Comparison of ENCODE assay signal across 28 cellular contexts in genomic region chr1:66327582-66327981, GRCh38.
DNase-seq lines count a peak whose midpoint lies in the region; ATAC-seq and TF ChIP-seq lines count a peak whose summit lies in the region.
"Had no signal": no experiment of that assay in that cellular context is flagged by ENCODE, and none has a peak within 500 bp of the region (broad histone marks: within the 10 kb centered on the region; RNA-seq: fewer than 3 reads in every experiment).

No MANE protein-coding gene starts in this region.

- H3K27me3 ChIP-seq in esophagus squamous epithelium: no peaks in the 10 kb centered on the region
- H3K27me3 ChIP-seq: body of pancreas, MG63, neural progenitor cell, transverse colon had no signal

- intact Hi-C loops in esophagus squamous epithelium (cut with DNase I): loop anchor here (10.0 kb wide), 1 partner anchor 53 kb away; no protein-coding TSS in a partner anchor

- DNase-seq in AML-193 (lab: John Stamatoyannopoulos, UW): peak; percentile 75 to 85
- DNase-seq in OCI-M1 (lab: John Stamatoyannopoulos, UW): peak; percentile 34
- no peak for DNase-seq in esophagus squamous epithelium (lab: John Stamatoyannopoulos, UW)
- no peak for DNase-seq in glomerular visceral epithelial cell (ENCODE audit: extremely low spot score)
- no peak for DNase-seq in NCI-H2081 treated with DMSO at 0.1 percent for 48 hours (lab: John Stamatoyannopoulos, UW)
- DNase-seq: activated CD4-positive, alpha-beta memory T cell treated with anti-CD3 and anti-CD28 coated beads for 36 hours; activated T-cell treated with anti-CD3 and anti-CD28 coated beads, Interleukin-2, amount 50 U/mL, for 48 hours; body of pancreas; C1 segment of cervical spinal cord; cortex of kidney; DMS53; foreskin keratinocyte; left cardiac atrium; MG63; midbrain; NCI-H2029 treated with DMSO at 0.1 percent for 48 hours; NCI-H510A; PC-9; retina; stimulated activated naive B cell treated with anti-CD40 and anti-IgM and Interleukin-4, amounts not matched to agents 10 μg/mL and 1 μg/mL and 100 μg/mL, for 72 hours; transverse colon had no signal

- ATAC-seq in GM19395 (IDR thresholded peaks at IDR 0.05; ENCODE audit: unreplicated experiment) (peak; percentile 38), HG03442 (IDR thresholded peaks at IDR 0.05; ENCODE audit: unreplicated experiment) (peak; percentile 26), HG02759 (IDR thresholded peaks at IDR 0.05; ENCODE audit: unreplicated experiment) (no peak)
- ATAC-seq: body of pancreas; foreskin keratinocyte; GM23338; left cardiac atrium; stimulated activated naive B cell treated with anti-CD40 and anti-IgM and Interleukin-4, amounts not matched to agents 10 μg/mL and 1 μg/mL and 100 μg/mL, for 72 hours had no signal

- H3K36me3 ChIP-seq in esophagus squamous epithelium: no peaks in the 10 kb centered on the region
- H3K36me3 ChIP-seq: MG63, neural progenitor cell, transverse colon had no signal

- H3K4me1 ChIP-seq in esophagus squamous epithelium: peaks cover 0 to 20% (median 3%) of the 10 kb centered on the region in 3 donors
- H3K4me1 ChIP-seq: body of pancreas had no signal

- 75 to 88% methylated on average over 2 of the region's 2 CpGs for WGBS in esophagus squamous epithelium, 2 donors

- no peaks in the 10 kb centered on the region for H3K9me3 ChIP-seq in esophagus squamous epithelium
- H3K9me3 ChIP-seq: body of pancreas, MG63, transverse colon had no signal

- H3K4me3 ChIP-seq in esophagus squamous epithelium: no peak overlapping the region
- H3K4me3 ChIP-seq: body of pancreas, GM23338, MG63, neural progenitor cell, PC-9, SK-N-MC, transverse colon had no signal

- H3K27ac ChIP-seq in esophagus squamous epithelium: no peak overlapping the region
- H3K27ac ChIP-seq: 22Rv1, body of pancreas, foreskin keratinocyte, neural progenitor cell, PC-9, SK-N-MC, transverse colon had no signal

- TF ChIP-seq POLR2A in esophagus squamous epithelium (IDR thresholded peaks at IDR 0.05): no peak

- TF ChIP-seq CTCF in esophagus squamous epithelium (IDR thresholded peaks at IDR 0.05): no peak

Comparison
In these comparisons a context has a peak if more than half of its experiments do, and no peak if none do; other contexts are left out.
1. DNase-seq: peak in AML-193 (2 of 2) and OCI-M1 (single experiment); none in esophagus squamous epithelium (single experiment), glomerular visceral epithelial cell (single experiment) and NCI-H2081 treated with DMSO at 0.1 percent for 48 hours (single experiment).